Comparison of ENCODE assay signal across 1 cellular context in the genomic region with DNA sequence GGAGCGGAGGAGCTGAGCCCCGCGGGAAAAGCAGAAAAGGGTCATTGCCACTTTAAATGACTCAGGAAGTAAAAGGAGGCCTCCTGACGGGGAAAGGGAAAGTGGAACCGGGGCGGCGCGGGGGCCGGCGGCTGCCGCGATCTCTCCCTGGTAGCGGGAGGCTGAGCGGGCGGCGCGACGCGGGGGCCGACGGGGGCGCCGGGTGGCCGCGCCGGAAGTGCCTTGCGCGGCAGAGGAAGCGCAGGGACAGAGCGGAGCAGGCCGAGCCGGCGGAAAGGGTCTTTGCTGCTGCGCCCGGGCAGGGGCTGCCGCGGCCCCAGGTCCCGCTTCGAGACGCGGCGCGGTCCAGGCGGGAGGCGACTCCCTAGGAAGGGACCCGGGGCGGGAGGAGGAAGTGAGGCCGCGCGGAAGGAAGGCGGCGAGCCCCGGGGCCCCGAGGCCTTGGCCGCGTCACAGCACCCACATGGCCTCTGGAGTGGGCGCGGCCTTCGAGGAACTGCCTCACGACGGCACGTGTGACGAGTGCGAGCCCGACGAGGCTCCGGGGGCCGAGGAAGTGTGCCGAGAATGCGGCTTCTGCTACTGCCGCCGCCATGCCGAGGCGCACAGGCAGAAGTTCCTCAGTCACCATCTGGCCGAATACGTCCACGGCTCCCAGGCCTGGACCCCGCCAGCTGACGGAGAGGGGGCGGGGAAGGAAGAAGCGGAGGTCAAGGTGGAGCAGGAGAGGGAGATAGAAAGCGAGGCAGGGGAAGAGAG.
TF ChIP-seq lines count a peak whose summit lies in the region.

A gene with protein sequence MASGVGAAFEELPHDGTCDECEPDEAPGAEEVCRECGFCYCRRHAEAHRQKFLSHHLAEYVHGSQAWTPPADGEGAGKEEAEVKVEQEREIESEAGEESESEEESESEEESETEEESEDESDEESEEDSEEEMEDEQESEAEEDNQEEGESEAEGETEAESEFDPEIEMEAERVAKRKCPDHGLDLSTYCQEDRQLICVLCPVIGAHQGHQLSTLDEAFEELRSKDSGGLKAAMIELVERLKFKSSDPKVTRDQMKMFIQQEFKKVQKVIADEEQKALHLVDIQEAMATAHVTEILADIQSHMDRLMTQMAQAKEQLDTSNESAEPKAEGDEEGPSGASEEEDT (plus strand): TSS at position 127 of the 759 bp plus-strand sequence. CDS start 337 bp downstream, at position 464.

TF ChIP-seq in IMR-90, 13 proteins besides CTCF, POLR2A, EP300 and RAD21 (continued from another document):
- TF ChIP-seq MXI1 (IDR thresholded peaks at IDR 0.05; ENCODE audit: borderline replicate concordance, low read depth, low read length) = peak; percentile 84; the same call in 1 of the 2 replicates
- TF ChIP-seq NFE2L2 (IDR thresholded peaks at IDR 0.05; ENCODE audit: low read depth, low read length) = peak; percentile 49; the same call in 1 of the 2 replicates
- TF ChIP-seq, protein P1, sequence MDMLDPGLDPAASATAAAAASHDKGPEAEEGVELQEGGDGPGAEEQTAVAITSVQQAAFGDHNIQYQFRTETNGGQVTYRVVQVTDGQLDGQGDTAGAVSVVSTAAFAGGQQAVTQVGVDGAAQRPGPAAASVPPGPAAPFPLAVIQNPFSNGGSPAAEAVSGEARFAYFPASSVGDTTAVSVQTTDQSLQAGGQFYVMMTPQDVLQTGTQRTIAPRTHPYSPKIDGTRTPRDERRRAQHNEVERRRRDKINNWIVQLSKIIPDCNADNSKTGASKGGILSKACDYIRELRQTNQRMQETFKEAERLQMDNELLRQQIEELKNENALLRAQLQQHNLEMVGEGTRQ (IDR thresholded peaks at IDR 0.05; ENCODE audit: low read depth, low read length) = peak; percentile 75
- peak; percentile 81; the same call in 1 of the 2 replicates for TF ChIP-seq MAZ (IDR thresholded peaks at IDR 0.05; ENCODE audit: borderline replicate concordance, low read depth, low read length)
TF ChIP-seq in IMR-90: peak in this region for 8.
